14 cellular contexts compared by ENCODE assay signal in genomic region chr4:108247511-108248088, GRCh38.
DNase-seq lines count a peak whose midpoint lies in the region; ATAC-seq, FAIRE-seq and TF ChIP-seq lines count a peak whose summit lies in the region.
"Had no signal": no experiment of that assay in that cellular context is flagged by ENCODE, and none has a peak within 500 bp of the region (broad histone marks: within the 10 kb centered on the region; RNA-seq: fewer than 3 reads in every experiment).

No MANE protein-coding gene starts in this region.

- BruUV-seq in endothelial cell of umbilical vein (replicated peaks; lab: Mats Ljungman, UMichigan) = no TSS peak

- TF ChIP-seq EP300 in Ishikawa (IDR thresholded peaks at IDR 0.05; ENCODE audit: borderline replicate concordance) = peak; percentile 85

- no peak overlapping the region for H3K4me2 ChIP-seq in endothelial cell of umbilical vein (ENCODE audit: insufficient read depth, low read length)

- dilution Hi-C loops in endothelial cell of umbilical vein (cut with MboI; ENCODE audit: extremely low pct_ligation_motif_present, low sequenced_read_pairs) = no loop called here

- peak; percentile 17; the same call in 1 of the 2 replicates for TF ChIP-seq RAD21 in Ishikawa (IDR thresholded peaks at IDR 0.05; ENCODE audit: low read depth)

- POLR2A ChIA-PET in endothelial cell of umbilical vein (lab: Charles Lee) = no interaction called here

- no peak for TF ChIP-seq POLR2A in endothelial cell of umbilical vein (IDR thresholded peaks at IDR 0.05; ENCODE audit: low read depth, low read length)

- intact Hi-C loops in endothelial cell of umbilical vein (cut with micrococcal nuclease) = no loop called here

- ATAC-seq in GM18907 (IDR thresholded peaks at IDR 0.05; ENCODE audit: unreplicated experiment) = no peak
- no peak for ATAC-seq in GM21619 (IDR thresholded peaks at IDR 0.05; ENCODE audit: unreplicated experiment)
- ATAC-seq: activated CD8-positive, alpha-beta T cell treated with anti-CD3 and anti-CD28 coated beads for 36 hours; heart right ventricle had no signal

- H2AFZ ChIP-seq in endothelial cell of umbilical vein (ENCODE audit: low read depth, low read length) = no peak overlapping the region

- no peaks in the 10 kb centered on the region for H3K36me3 ChIP-seq in endothelial cell of umbilical vein (ENCODE audit: control insufficient read depth in 2 of 2, extremely low read depth in 1 of 2, insufficient read depth in 2 of 2, low read length in 2 of 2)
- H3K36me3 ChIP-seq: heart right ventricle had no signal

- no peaks in the 10 kb centered on the region for H3K4me1 ChIP-seq in endothelial cell of umbilical vein (ENCODE audit: control insufficient read depth, extremely low read depth, insufficient read depth, low read length)
- H3K4me1 ChIP-seq: heart right ventricle had no signal

- no peak overlapping the region for H3K9ac ChIP-seq in endothelial cell of umbilical vein (replicated peaks; ENCODE audit: extremely low read depth, insufficient read depth, low read length)

- no peak for FAIRE-seq in endothelial cell of umbilical vein (lab: Jason Lieb, UNC)

- H3K79me2 ChIP-seq in endothelial cell of umbilical vein (ENCODE audit: control insufficient read depth, insufficient read depth, low read length) = no peaks in the 10 kb centered on the region

- peak; percentile 91 for DNase-seq in COR-L47 (lab: John Stamatoyannopoulos, UW)
- peak; percentile 97 for DNase-seq in NCI-H69 (lab: John Stamatoyannopoulos, UW)
- DNase-seq in endothelial cell of umbilical vein (ENCODE audit: low read depth, low spot score) = peak; percentile 10
- no peak for DNase-seq in activated CD4-positive, alpha-beta T cell treated with anti-CD3 and anti-CD28 coated beads, Interleukin-2, amount 50 U/mL, for 4 hours
- no peak for DNase-seq in central memory CD4-positive, alpha-beta T cell
- DNase-seq: activated CD8-positive, alpha-beta T cell treated with anti-CD3 and anti-CD28 coated beads for 36 hours; activated naive CD8-positive, alpha-beta T cell treated with anti-CD3 and anti-CD28 coated beads, Interleukin-2, amount 10 ng/mL, durations not matched to agents 7 days and 5 days; heart right ventricle; NCI-H2081 treated with DMSO at 0.1 percent for 48 hours; SW 1271 had no signal

- no peak overlapping the region for H3K27ac ChIP-seq in endothelial cell of umbilical vein (ENCODE audit: insufficient read depth, low read depth, low read length)
- H3K27ac ChIP-seq: heart right ventricle, HL-60 had no signal

- H3K9me1 ChIP-seq in endothelial cell of umbilical vein (replicated peaks; ENCODE audit: control insufficient read depth, extremely low read depth, insufficient read depth, low read length) = no peaks in the 10 kb centered on the region

- no peak overlapping the region for H3K4me3 ChIP-seq in endothelial cell of umbilical vein (replicated peaks in 1 of 3; ENCODE audit: insufficient read depth in 1 of 3, low read depth in 1 of 3, low read length in 3 of 3)
- H3K4me3 ChIP-seq: heart right ventricle had no signal

- no peaks in the 10 kb centered on the region for H3K27me3 ChIP-seq in endothelial cell of umbilical vein (ENCODE audit: control insufficient read depth in 2 of 2, insufficient read depth in 2 of 2, low read length in 2 of 2)
- H3K27me3 ChIP-seq: heart right ventricle had no signal

- H3K9me3 ChIP-seq in endothelial cell of umbilical vein (replicated peaks; ENCODE audit: control insufficient read depth, insufficient read depth, low read length) = no peaks in the 10 kb centered on the region

- no peaks in the 10 kb centered on the region for H4K20me1 ChIP-seq in endothelial cell of umbilical vein (replicated peaks; ENCODE audit: control insufficient read depth, extremely low read depth, insufficient read depth, low read length)

- CTCF ChIA-PET in endothelial cell of umbilical vein (lab: Charles Lee) = interaction anchor here (1.2 kb wide), 1 partner anchor 10 kb away, joined by 3 read pairs; no protein-coding TSS in a partner anchor

- no peak for TF ChIP-seq CTCF in endothelial cell of umbilical vein (IDR thresholded peaks at IDR 0.05; ENCODE audit: extremely low read depth in 1 of 2, insufficient read depth in 1 of 2, low read depth in 1 of 2, low read length in 2 of 2)

TF ChIP-seq in Ishikawa, 13 proteins besides CTCF, POLR2A, EP300 and RAD21:
- TF ChIP-seq TCF12 (IDR thresholded peaks at IDR 0.05; ENCODE audit: low read depth) (peak; percentile 87), NFIC (IDR thresholded peaks at IDR 0.05) (peak; percentile 96), CEBPB (IDR thresholded peaks at IDR 0.05) (no peak; the same call in 1 of the 2 replicates), EGR1 (IDR thresholded peaks at IDR 0.05) (no peak), YY1 (IDR thresholded peaks at IDR 0.05; ENCODE audit: low read depth) (no peak), USF1 (IDR thresholded peaks at IDR 0.05) (peak; percentile 40; the same call in 1 of the 2 replicates), FOXM1 (IDR thresholded peaks at IDR 0.05; ENCODE audit: borderline replicate concordance, low read depth) (peak; percentile 41), TEAD4 (IDR thresholded peaks at IDR 0.05) (no peak; the same call in 1 of the 2 replicates), MAX (IDR thresholded peaks at IDR 0.05) (peak; percentile 35; the same call in 1 of the 2 replicates), CREB1 (IDR thresholded peaks at IDR 0.05; ENCODE audit: low read depth) (no peak), TAF1 (IDR thresholded peaks at IDR 0.05; ENCODE audit: low read depth) (no peak), ZBTB7A (IDR thresholded peaks at IDR 0.05; ENCODE audit: low read depth) (0 out of 2 replicates have a peak, but pooled peaks have one; percentile 46)

TF ChIP-seq in endothelial cell of umbilical vein, 7 proteins besides CTCF, POLR2A, EP300 and RAD21:
- TF ChIP-seq MAX (IDR thresholded peaks at IDR 0.05; ENCODE audit: insufficient read depth, insufficient read length) (no peak), EZH2 (IDR thresholded peaks at IDR 0.05; ENCODE audit: borderline replicate concordance, low read depth, low read length, severe bottlenecking) (no peak), MYC (IDR thresholded peaks at IDR 0.05; ENCODE audit: low read depth, low read length) (no peak), FOS (IDR thresholded peaks at IDR 0.05; ENCODE audit: borderline replicate concordance, insufficient read depth, low read length) (no peak), GATA2 (IDR thresholded peaks at IDR 0.05; ENCODE audit: insufficient read depth, insufficient read length, low read depth, low read length) (no peak), JUN (IDR thresholded peaks at IDR 0.05; ENCODE audit: borderline replicate concordance, insufficient read depth, insufficient read length, low read depth) (no peak), POLR2AphosphoS5 (IDR thresholded peaks at IDR 0.05; ENCODE audit: insufficient read depth, low read depth, low read length) (no peak)
TF ChIP-seq in endothelial cell of umbilical vein: peak in this region for 0.

Comparison
In these comparisons a context has a peak if more than half of its experiments do, and no peak if none do; other contexts are left out.
1. DNase-seq: peak in COR-L47 (single experiment), NCI-H69 (single experiment) and endothelial cell of umbilical vein (single experiment); none in activated CD4-positive, alpha-beta T cell treated with anti-CD3 and anti-CD28 coated beads, Interleukin-2, amount 50 U/mL, for 4 hours (0 of 2) and central memory CD4-positive, alpha-beta T cell (single experiment).